35 cellular contexts compared by ENCODE assay signal in genomic region chr9:135373151-135373685, GRCh38.
"Had no signal": no experiment of that assay in that cellular context is flagged by ENCODE, and none has a peak within 500 bp of the region (broad histone marks: within the 10 kb centered on the region; RNA-seq: fewer than 3 reads in every experiment).

No MANE protein-coding gene starts in this region.

- H3K27ac Mint-ChIP-seq: activated B cell treated with CpG ODN at 0.5 μM for 24 hours; activated CD4-positive, alpha-beta memory T cell treated with anti-CD3 and anti-CD28 coated beads for 36 hours; activated CD4-positive, alpha-beta T cell treated with anti-CD3 and anti-CD28 coated beads, Interleukin-2, amount 10 ng/mL, durations not matched to agents 24 days and 14 days; activated CD8-positive, alpha-beta T cell treated with anti-CD3 and anti-CD28 coated beads for 36 hours; activated naive CD4-positive, alpha-beta T cell treated with anti-CD3 and anti-CD28 coated beads for 36 hours; activated naive CD4-positive, alpha-beta T cell treated with anti-CD3 and anti-CD28 coated beads, Interleukin-2, amount 50 U/mL, for 72 hours; activated naive CD8-positive, alpha-beta T cell treated with anti-CD3 and anti-CD28 coated beads for 36 hours; activated T-cell treated with anti-CD3 and anti-CD28 coated beads, Interleukin-2, amount 50 U/mL, for 72 hours; activated T-helper 17 cell treated with anti-CD3 and anti-CD28 coated beads, Interleukin-2, amount 50 U/mL, for 72 hours; T-helper 1 cell treated with Interleukin-12 subunit alpha and Interleukin-12 subunit beta and Interleukin-4 antibody, amounts not matched to agents 30 μg/mL and 1 μg/mL, for 36 hours; T-helper 2 cell treated with Interferon-gamma antibody and Interleukin-4, amounts not matched to agents 5 μg/mL and 100 μg/mL, for 36 hours had no signal

- H3K27ac ChIP-seq: adrenal gland, body of pancreas, brain microvascular endothelial cell, breast epithelium, VCaP had no signal

- H3K27me3 Mint-ChIP-seq: activated B cell treated with CpG ODN at 0.5 μM for 24 hours; activated CD4-positive, alpha-beta T cell treated with anti-CD3 and anti-CD28 coated beads, Interleukin-2, amount 10 ng/mL, durations not matched to agents 24 days and 14 days; activated CD8-positive, alpha-beta T cell treated with anti-CD3 and anti-CD28 coated beads for 36 hours; activated naive CD8-positive, alpha-beta T cell treated with anti-CD3 and anti-CD28 coated beads for 36 hours had no signal

- H3K4me1 Mint-ChIP-seq: activated B cell treated with CpG ODN at 0.5 μM for 24 hours; activated CD4-positive, alpha-beta T cell treated with anti-CD3 and anti-CD28 coated beads, Interleukin-2, amount 10 ng/mL, durations not matched to agents 24 days and 14 days; activated naive CD8-positive, alpha-beta T cell treated with anti-CD3 and anti-CD28 coated beads for 36 hours; activated T-helper 17 cell treated with anti-CD3 and anti-CD28 coated beads, Interleukin-2, amount 50 U/mL, for 72 hours had no signal

- ATAC-seq: activated CD8-positive, alpha-beta T cell treated with anti-CD3 and anti-CD28 coated beads for 36 hours; activated naive CD4-positive, alpha-beta T cell treated with anti-CD3 and anti-CD28 coated beads, Interleukin-2, amount 50 U/mL, for 72 hours; activated T-cell treated with anti-CD3 and anti-CD28 coated beads, Interleukin-2, amount 50 U/mL, for 4 hours; activated T-cell treated with anti-CD3 and anti-CD28 coated beads, Interleukin-2, amount 50 U/mL, for 72 hours; activated T-helper 17 cell treated with anti-CD3 and anti-CD28 coated beads, Interleukin-2, amount 50 U/mL, for 72 hours; body of pancreas had no signal

- H3K9me3 Mint-ChIP-seq: activated B cell treated with CpG ODN at 0.5 μM for 24 hours; activated CD4-positive, alpha-beta memory T cell treated with anti-CD3 and anti-CD28 coated beads for 36 hours; activated CD4-positive, alpha-beta T cell treated with anti-CD3 and anti-CD28 coated beads, Interleukin-2, amount 10 ng/mL, durations not matched to agents 24 days and 14 days; activated CD8-positive, alpha-beta T cell treated with anti-CD3 and anti-CD28 coated beads for 36 hours; activated naive CD4-positive, alpha-beta T cell treated with anti-CD3 and anti-CD28 coated beads for 36 hours; activated naive CD4-positive, alpha-beta T cell treated with anti-CD3 and anti-CD28 coated beads, Interleukin-2, amount 50 U/mL, for 72 hours; activated naive CD8-positive, alpha-beta T cell treated with anti-CD3 and anti-CD28 coated beads for 36 hours; activated T-cell treated with anti-CD3 and anti-CD28 coated beads, Interleukin-2, amount 50 U/mL, for 4 hours; activated T-cell treated with anti-CD3 and anti-CD28 coated beads, Interleukin-2, amount 50 U/mL, for 72 hours; activated T-helper 1 cell treated with anti-CD3 and anti-CD28 coated beads, Interleukin-12 subunit alpha, Interleukin-12 subunit beta, Interleukin-2, Interleukin-4 antibody, amounts not matched to agents 30 ng/mL and 10 ng/mL and 1 ng/mL, durations not matched to agents 14 hours and 24 hours and 36 hours; activated T-helper 17 cell treated with anti-CD3 and anti-CD28 coated beads, Interleukin-2, amount 50 U/mL, for 72 hours; T-helper 1 cell treated with Interleukin-12 subunit alpha and Interleukin-12 subunit beta and Interleukin-4 antibody, amounts not matched to agents 30 μg/mL and 1 μg/mL, for 36 hours; T-helper 2 cell treated with Interferon-gamma antibody and Interleukin-4, amounts not matched to agents 5 μg/mL and 100 μg/mL, for 36 hours had no signal

- H3K4me3 ChIP-seq: adrenal gland, body of pancreas, breast epithelium had no signal

- H3K9me3 ChIP-seq: adrenal gland, body of pancreas, breast epithelium had no signal

- DNase-seq: activated B cell treated with CpG ODN at 0.5 μM for 24 hours; activated CD4-positive, alpha-beta memory T cell treated with anti-CD3 and anti-CD28 coated beads for 36 hours; activated CD4-positive, alpha-beta T cell treated with anti-CD3 and anti-CD28 coated beads for 4 hours; activated CD4-positive, alpha-beta T cell treated with anti-CD3 and anti-CD28 coated beads, Interleukin-2, amount 10 ng/mL, durations not matched to agents 24 days and 14 days; activated CD4-positive, alpha-beta T cell treated with anti-CD3 and anti-CD28 coated beads, Interleukin-2, amount 50 U/mL, for 1 hour; activated CD4-positive, alpha-beta T cell treated with anti-CD3 and anti-CD28 coated beads, Interleukin-2, amount 50 U/mL, for 4 hours; activated CD4-positive, CD25-positive, alpha-beta regulatory T cell treated with anti-CD3 and anti-CD28 coated beads, Interleukin-2, amount 50 U/mL, for 72 hours; activated CD8-positive, alpha-beta memory T cell treated with anti-CD3 and anti-CD28 coated beads, Interleukin-2, amount 50 U/mL, for 4 hours; activated CD8-positive, alpha-beta T cell treated with anti-CD3 and anti-CD28 coated beads for 36 hours; activated effector memory CD4-positive, alpha-beta T cell treated with anti-CD3 and anti-CD28 coated beads, Interleukin-2, amount 50 U/mL, for 16 hours; activated gamma-delta T cell treated with Interleukin-2 at 50 U/mL for 16 hours; activated naive CD4-positive, alpha-beta T cell; activated naive CD4-positive, alpha-beta T cell treated with anti-CD3 and anti-CD28 coated beads for 36 hours; activated naive CD4-positive, alpha-beta T cell treated with anti-CD3 and anti-CD28 coated beads, Interleukin-2, amount 50 U/mL, for 16 hours; activated naive CD8-positive, alpha-beta T cell treated with anti-CD3 and anti-CD28 coated beads for 36 hours; activated T-cell treated with anti-CD3 and anti-CD28 coated beads for 4 hours; activated T-cell treated with anti-CD3 and anti-CD28 coated beads, Interleukin-2, amount 50 U/mL, for 1 hour; activated T-cell treated with anti-CD3 and anti-CD28 coated beads, Interleukin-2, amount 50 U/mL, for 4 hours; activated T-cell treated with anti-CD3 and anti-CD28 coated beads, Interleukin-2, amount 50 U/mL, for 72 hours; adrenal gland; amniotic stem cell; aorta; body of pancreas; brain microvascular endothelial cell; central memory CD4-positive, alpha-beta T cell; T-helper 1 cell; T-helper 2 cell; T-helper 9 cell had no signal

- H3K4me3 Mint-ChIP-seq: activated B cell treated with CpG ODN at 0.5 μM for 24 hours; activated CD4-positive, alpha-beta memory T cell treated with anti-CD3 and anti-CD28 coated beads for 36 hours; activated CD4-positive, alpha-beta T cell treated with anti-CD3 and anti-CD28 coated beads, Interleukin-2, amount 10 ng/mL, durations not matched to agents 24 days and 14 days; activated CD8-positive, alpha-beta T cell treated with anti-CD3 and anti-CD28 coated beads for 36 hours; activated naive CD4-positive, alpha-beta T cell treated with anti-CD3 and anti-CD28 coated beads for 36 hours; activated naive CD8-positive, alpha-beta T cell treated with anti-CD3 and anti-CD28 coated beads for 36 hours; activated T-cell treated with anti-CD3 and anti-CD28 coated beads, Interleukin-2, amount 50 U/mL, for 4 hours; activated T-cell treated with anti-CD3 and anti-CD28 coated beads, Interleukin-2, amount 50 U/mL, for 72 hours; activated T-helper 1 cell treated with anti-CD3 and anti-CD28 coated beads, Interleukin-12 subunit alpha, Interleukin-12 subunit beta, Interleukin-2, Interleukin-4 antibody, amounts not matched to agents 30 ng/mL and 10 ng/mL and 1 ng/mL, durations not matched to agents 14 hours and 24 hours and 36 hours; activated T-helper 17 cell treated with anti-CD3 and anti-CD28 coated beads, Interleukin-2, amount 50 U/mL, for 72 hours; T-helper 1 cell treated with Interleukin-12 subunit alpha and Interleukin-12 subunit beta and Interleukin-4 antibody, amounts not matched to agents 30 μg/mL and 1 μg/mL, for 36 hours; T-helper 2 cell treated with Interferon-gamma antibody and Interleukin-4, amounts not matched to agents 5 μg/mL and 100 μg/mL, for 36 hours had no signal

- H3K4me1 ChIP-seq: adrenal gland, body of pancreas, breast epithelium had no signal

- H3K27me3 ChIP-seq: adrenal gland, body of pancreas, brain microvascular endothelial cell had no signal

- H3K36me3 ChIP-seq: adrenal gland, brain microvascular endothelial cell, breast epithelium had no signal
